Comparison of ENCODE assay signal across 12 cellular contexts in genomic region chr1:97119260-97119659, GRCh38.
A peak's percentile ranks its signal among the peaks of the same experiment; 100 is the strongest.
DNase-seq lines count a peak whose midpoint lies in the region; TF ChIP-seq lines count a peak whose summit lies in the region.
"Had no signal": no experiment of that assay in that cellular context is flagged by ENCODE, and none has a peak within 500 bp of the region (broad histone marks: within the 10 kb centered on the region; RNA-seq: fewer than 3 reads in every experiment).

No MANE protein-coding gene starts in this region.

- H3K4me1 ChIP-seq in endodermal cell (ENCODE audit: control insufficient read depth, insufficient read depth, low read length) = no peaks in the 10 kb centered on the region
- H3K4me1 ChIP-seq in neural progenitor cell = peaks cover 53% of the 10 kb centered on the region
- 0 out of 2 replicates have a peak, but pooled peaks cover 4% of the 10 kb centered on the region for H3K4me1 ChIP-seq in GM23248 (ENCODE audit: insufficient read depth)

- H3K4me2 ChIP-seq in neural progenitor cell (peak overlapping the region; percentile 17), GM23248 (ENCODE audit: unreplicated experiment) (no peak overlapping the region)

- H3K9me3 ChIP-seq in endodermal cell (ENCODE audit: control insufficient read depth, low read length) = no peaks in the 10 kb centered on the region
- H3K9me3 ChIP-seq in neural progenitor cell (ENCODE audit: low read depth) = no peaks in the 10 kb centered on the region
- H3K9me3 ChIP-seq in GM23248 (ENCODE audit: low read depth) = no peaks in the 10 kb centered on the region

- H3K9me3 Mint-ChIP-seq in endodermal cell (no peaks in the 10 kb centered on the region), neural progenitor cell (no peaks in the 10 kb centered on the region)
- H3K9me3 Mint-ChIP-seq: CD4-positive, alpha-beta T cell had no signal

- H3K9ac ChIP-seq in endodermal cell (ENCODE audit: extremely low read depth, low read length, poor library complexity, severe bottlenecking) (no peak overlapping the region), neural progenitor cell (no peak overlapping the region), GM23248 (no peak overlapping the region)

- H3K36me3 ChIP-seq in endodermal cell (ENCODE audit: control insufficient read depth, insufficient read depth, low read length) (no peaks in the 10 kb centered on the region), neural progenitor cell (no peaks in the 10 kb centered on the region), GM23248 (ENCODE audit: low read depth) (no peaks in the 10 kb centered on the region)

- H3K27ac ChIP-seq in endodermal cell (ENCODE audit: low read depth, low read length) (peak overlapping the region; percentile 86), neural progenitor cell (peak overlapping the region; percentile 81), GM23248 (no peak overlapping the region)

- H3K4me3 ChIP-seq in endodermal cell (ENCODE audit: low read length) (no peak overlapping the region), neural progenitor cell (no peak overlapping the region), GM23248 (no peak overlapping the region)

- H3K27me3 Mint-ChIP-seq in endodermal cell (ENCODE audit: insufficient read depth) (no peaks in the 10 kb centered on the region), neural progenitor cell (ENCODE audit: insufficient read depth, low read depth) (peaks cover 2% of the 10 kb centered on the region)
- H3K27me3 Mint-ChIP-seq: B cell; CD4-positive, alpha-beta T cell had no signal

- H3F3A ChIP-seq in neural progenitor cell (ENCODE audit: low read depth) (peaks cover 23% of the 10 kb centered on the region), GM23248 (ENCODE audit: insufficient read depth) (no peaks in the 10 kb centered on the region)

- no peak for TF ChIP-seq CTCF in endodermal cell (conservative IDR thresholded peaks at IDR 0.05)
- no peak for TF ChIP-seq CTCF in neural progenitor cell (IDR thresholded peaks at IDR 0.05)

- no peaks in the 10 kb centered on the region for H3K79me2 ChIP-seq in neural progenitor cell (ENCODE audit: low read depth)
- H3K79me2 ChIP-seq in GM23248 (ENCODE audit: insufficient read depth) = no peaks in the 10 kb centered on the region

- H3K27me3 ChIP-seq in endodermal cell (ENCODE audit: control insufficient read depth, insufficient read depth, low read length, poor library complexity, severe bottlenecking) (no peaks in the 10 kb centered on the region), neural progenitor cell (no peaks in the 10 kb centered on the region), GM23248 (replicated peaks; ENCODE audit: insufficient read depth) (no peaks in the 10 kb centered on the region)

- in situ Hi-C loops in GM23248 (cut with MboI) = no loop called here

- H3K36me3 Mint-ChIP-seq in endodermal cell (ENCODE audit: low read depth) (no peaks in the 10 kb centered on the region), neural progenitor cell (no peaks in the 10 kb centered on the region)

- DNase-seq in NCI-H2227 treated with DMSO at 0.1 percent for 48 hours (lab: John Stamatoyannopoulos, UW) (peak; percentile 17), NCI-H2227 (lab: John Stamatoyannopoulos, UW; ENCODE audit: unreplicated experiment) (no peak), endodermal cell (no peak), neural progenitor cell (ENCODE audit: low spot score) (no peak), hypothalamus (lab: John Stamatoyannopoulos, UW) (no peak), GM23248 (no peak)
- no peak for DNase-seq in activated CD4-positive, CD25-positive, alpha-beta regulatory T cell treated with anti-CD3 and anti-CD28 coated beads, Interleukin-2, amount 50 U/mL, for 72 hours
- DNase-seq: C1 segment of cervical spinal cord; Calu3; CD4-positive, alpha-beta T cell; DMS 273 treated with DMSO at 0.1 percent for 48 hours had no signal

- H3K9me2 ChIP-seq in GM23248 (ENCODE audit: insufficient read depth) = no peaks in the 10 kb centered on the region

- H4K20me1 ChIP-seq in neural progenitor cell (ENCODE audit: low read depth) = no peaks in the 10 kb centered on the region
- no peaks in the 10 kb centered on the region for H4K20me1 ChIP-seq in GM23248 (ENCODE audit: insufficient read depth)

- no peak overlapping the region for H3K4me3 Mint-ChIP-seq in endodermal cell
- no peak overlapping the region for H3K4me3 Mint-ChIP-seq in neural progenitor cell
- H3K4me3 Mint-ChIP-seq: B cell; CD4-positive, alpha-beta T cell had no signal

- no peak overlapping the region for H2AFZ ChIP-seq in neural progenitor cell (replicated peaks)
- H2AFZ ChIP-seq in GM23248 = no peak overlapping the region

- 76 to 88% methylated on average over 2 to 3 of the region's 3 CpGs for WGBS in endodermal cell (ENCODE audit: insufficient coverage in 1 of 2, insufficient read length in 1 of 2), 2 experiments
- 66 to 74% methylated on average over 3 of the region's 3 CpGs for whole genome bisulfite sequencing in GM23248 (ENCODE audit: low coverage in 1 of 2, low lambda C conversion rate in 2 of 2, missing lambda C conversion rate in 2 of 2), 2 experiments

- no peak overlapping the region for H3K27ac Mint-ChIP-seq in endodermal cell
- H3K27ac Mint-ChIP-seq in neural progenitor cell = no peak overlapping the region
- H3K27ac Mint-ChIP-seq: B cell; CD4-positive, alpha-beta T cell had no signal

- H3K4me1 Mint-ChIP-seq in endodermal cell (peaks cover 17% of the 10 kb centered on the region), neural progenitor cell (peaks cover 35% of the 10 kb centered on the region)
- H3K4me1 Mint-ChIP-seq: B cell had no signal
